24 cellular contexts compared by ENCODE assay signal in the genomic region with DNA sequence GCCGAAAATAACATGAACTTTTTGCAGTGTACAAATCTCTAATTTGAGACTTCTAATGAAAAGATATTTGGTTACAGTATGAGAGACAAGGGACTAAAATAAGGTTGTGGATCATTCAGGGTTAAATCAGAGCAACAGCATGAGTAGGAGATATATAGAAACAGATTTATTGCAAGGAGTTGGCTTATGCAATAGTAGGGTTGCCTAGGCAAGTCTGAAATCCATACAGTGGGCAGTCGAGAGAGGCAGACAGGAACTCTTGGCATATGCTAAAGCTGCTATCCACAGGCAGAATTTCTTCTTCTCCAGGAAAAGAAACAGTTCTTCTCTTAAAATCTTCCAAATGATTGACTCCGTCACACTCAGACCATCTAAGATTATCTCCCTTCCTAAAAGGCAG.
"Had no signal": no experiment of that assay in that cellular context is flagged by ENCODE, and none has a peak within 500 bp of the region (broad histone marks: within the 10 kb centered on the region; RNA-seq: fewer than 3 reads in every experiment).

No MANE protein-coding gene starts in this region.

- H3K4me1 ChIP-seq: adrenal gland, body of pancreas had no signal

- H3K36me3 ChIP-seq: adrenal gland, cardiac muscle cell, heart left ventricle, spleen, tibial nerve, WERI-Rb-1 had no signal

- H3K27me3 Mint-ChIP-seq: effector memory CD8-positive, alpha-beta T cell had no signal

- H3K27me3 ChIP-seq: adrenal gland, body of pancreas, cardiac muscle cell, heart left ventricle, spleen, tibial nerve had no signal

- H3K27ac Mint-ChIP-seq: activated naive CD4-positive, alpha-beta T cell treated with anti-CD3 and anti-CD28 coated beads for 36 hours; activated naive CD8-positive, alpha-beta T cell treated with anti-CD3 and anti-CD28 coated beads for 36 hours; activated T-helper 1 cell treated with anti-CD3 and anti-CD28 coated beads, Interleukin-12 subunit alpha, Interleukin-12 subunit beta, Interleukin-2, Interleukin-4 antibody, amounts not matched to agents 30 ng/mL and 10 ng/mL and 1 ng/mL, durations not matched to agents 14 hours and 24 hours and 36 hours; effector memory CD8-positive, alpha-beta T cell; natural killer cell treated with Interleukin-12 subunit alpha and Interleukin-12 subunit beta and Interleukin-15 and Interleukin-18, amount 100 ng/mL, for 72 hours had no signal

- H3K4me3 Mint-ChIP-seq: activated naive CD4-positive, alpha-beta T cell treated with anti-CD3 and anti-CD28 coated beads for 36 hours; activated naive CD8-positive, alpha-beta T cell treated with anti-CD3 and anti-CD28 coated beads for 36 hours; activated T-helper 1 cell treated with anti-CD3 and anti-CD28 coated beads, Interleukin-12 subunit alpha, Interleukin-12 subunit beta, Interleukin-2, Interleukin-4 antibody, amounts not matched to agents 30 ng/mL and 10 ng/mL and 1 ng/mL, durations not matched to agents 14 hours and 24 hours and 36 hours; effector memory CD8-positive, alpha-beta T cell; natural killer cell treated with Interleukin-12 subunit alpha and Interleukin-12 subunit beta and Interleukin-15 and Interleukin-18, amount 100 ng/mL, for 72 hours had no signal

- H3K9me3 Mint-ChIP-seq: activated naive CD4-positive, alpha-beta T cell treated with anti-CD3 and anti-CD28 coated beads for 36 hours; activated naive CD8-positive, alpha-beta T cell treated with anti-CD3 and anti-CD28 coated beads for 36 hours; activated T-helper 1 cell treated with anti-CD3 and anti-CD28 coated beads, Interleukin-12 subunit alpha, Interleukin-12 subunit beta, Interleukin-2, Interleukin-4 antibody, amounts not matched to agents 30 ng/mL and 10 ng/mL and 1 ng/mL, durations not matched to agents 14 hours and 24 hours and 36 hours; effector memory CD8-positive, alpha-beta T cell; natural killer cell treated with Interleukin-12 subunit alpha and Interleukin-12 subunit beta and Interleukin-15 and Interleukin-18, amount 100 ng/mL, for 72 hours had no signal

- H3K36me3 Mint-ChIP-seq: natural killer cell treated with Interleukin-12 subunit alpha and Interleukin-12 subunit beta and Interleukin-15 and Interleukin-18, amount 100 ng/mL, for 72 hours had no signal

- DNase-seq: activated CD4-positive, alpha-beta T cell treated with anti-CD3 and anti-CD28 coated beads for 48 hours; activated CD4-positive, alpha-beta T cell treated with anti-CD3 and anti-CD28 coated beads, Interleukin-2, amount 50 U/mL, for 48 hours; activated CD8-positive, alpha-beta memory T cell treated with anti-CD3 and anti-CD28 coated beads for 24 hours; activated effector memory CD4-positive, alpha-beta T cell treated with anti-CD3 and anti-CD28 coated beads, Interleukin-2, amount 50 U/mL, for 16 hours; activated naive CD4-positive, alpha-beta T cell treated with anti-CD3 and anti-CD28 coated beads for 36 hours; activated naive CD8-positive, alpha-beta T cell treated with anti-CD3 and anti-CD28 coated beads for 36 hours; adrenal gland; aorta; body of pancreas; dorsolateral prefrontal cortex; effector memory CD8-positive, alpha-beta T cell; foreskin fibroblast; heart left ventricle; mesenchymal stem cell; posterior cingulate gyrus; spleen; stimulated activated naive CD4-positive, alpha-beta T cell treated with Interleukin-2 at 50 U/mL for 16 hours; T-helper 9 cell; WERI-Rb-1 had no signal

- H3K4me3 ChIP-seq: adrenal gland, body of pancreas, cardiac muscle cell, coronary artery, dorsolateral prefrontal cortex, heart left ventricle, spleen, tibial nerve had no signal

- H3K27ac ChIP-seq: adrenal gland, body of pancreas, cardiac muscle cell, coronary artery, dorsolateral prefrontal cortex, heart left ventricle, spleen, tibial nerve, WERI-Rb-1 had no signal
